Comparison of ENCODE assay signal across 17 cellular contexts in genomic region chr1:212722270-212722945, GRCh38. TPM values are rescaled to one million over a fixed set of nuclear protein-coding genes. Genes with fewer than 3 reads are reported as not detected.
DNase-seq lines count a peak whose midpoint lies in the region; ATAC-seq and TF ChIP-seq lines count a peak whose summit lies in the region.
"Had no signal": no experiment of that assay in that cellular context is flagged by ENCODE, and none has a peak within 500 bp of the region (broad histone marks: within the 10 kb centered on the region; RNA-seq: fewer than 3 reads in every experiment).

No MANE protein-coding gene starts in this region.

- H3K36me3 ChIP-seq in DND-41 (ENCODE audit: insufficient read depth, low read length) = 0 out of 2 replicates have a peak, but pooled peaks cover 8% of the 10 kb centered on the region
- H3K36me3 ChIP-seq: right atrium auricular region, transverse colon had no signal

- no peak for DNase-seq in activated CD4-positive, alpha-beta T cell treated with anti-CD3 and anti-CD28 coated beads, Interleukin-2, amount 10 ng/mL, durations not matched to agents 7 days and 5 days
- no peak for DNase-seq in activated CD4-positive, alpha-beta T cell treated with anti-CD3 and anti-CD28 coated beads, Interleukin-2, amount 50 U/mL, for 4 hours
- DNase-seq in DND-41 (no peak), dermis blood vessel endothelial cell (peak; percentile 28), posterior vena cava (ENCODE audit: low spot score) (no peak), UCSD-AML1 (lab: John Stamatoyannopoulos, UW; ENCODE audit: unreplicated experiment) (no peak)
- no peak for DNase-seq in T-helper 2 cell treated with Interferon-gamma antibody and Interleukin-4, amounts not matched to agents 5 μg/mL and 100 μg/mL, for 36 hours (ENCODE audit: low spot score)
- DNase-seq: activated CD4-positive, alpha-beta T cell treated with anti-CD3 and anti-CD28 coated beads for 48 hours; activated effector memory CD4-positive, alpha-beta T cell treated with Interleukin-2 at 50 U/mL for 16 hours; Kasumi-1; NCI-H1105 treated with DMSO at 0.1 percent for 48 hours; NCI-H82; stimulated activated naive CD4-positive, alpha-beta T cell; transverse colon had no signal

- H3K27ac ChIP-seq in DND-41 (ENCODE audit: low read length) = no peak overlapping the region
- H3K27ac ChIP-seq: right atrium auricular region, SK-N-MC, transverse colon had no signal

- H3K79me2 ChIP-seq in DND-41 (ENCODE audit: insufficient read depth, low read length) = no peaks in the 10 kb centered on the region

- ATAC-seq in DND-41 (ENCODE audit: insufficient read depth, low read depth) = 0 out of 3 replicates have a peak, but pooled peaks have one; percentile 17
- ATAC-seq in GM19467 (IDR thresholded peaks at IDR 0.05; ENCODE audit: unreplicated experiment) = no peak

- H3K27ac Mint-ChIP-seq in activated CD4-positive, alpha-beta T cell treated with anti-CD3 and anti-CD28 coated beads, Interleukin-2, amount 10 ng/mL, durations not matched to agents 7 days and 5 days = peak overlapping the region; percentile 43
- peak overlapping the region; percentile 81 for H3K27ac Mint-ChIP-seq in T-helper 2 cell treated with Interferon-gamma antibody and Interleukin-4, amounts not matched to agents 5 μg/mL and 100 μg/mL, for 36 hours

- peaks cover 10% of the 10 kb centered on the region; the same call in 1 of the 2 replicates for H3K4me1 ChIP-seq in DND-41 (ENCODE audit: insufficient read depth, low read length)
- H3K4me1 ChIP-seq: right atrium auricular region had no signal

- peaks cover 14% of the 10 kb centered on the region for H3K9me3 Mint-ChIP-seq in activated CD4-positive, alpha-beta T cell treated with anti-CD3 and anti-CD28 coated beads, Interleukin-2, amount 10 ng/mL, durations not matched to agents 7 days and 5 days
- peaks cover 9% of the 10 kb centered on the region for H3K9me3 Mint-ChIP-seq in T-helper 2 cell treated with Interferon-gamma antibody and Interleukin-4, amounts not matched to agents 5 μg/mL and 100 μg/mL, for 36 hours

- no peak overlapping the region for H3K4me3 ChIP-seq in DND-41 (ENCODE audit: low read depth in 1 of 2, low read length in 2 of 2)
- H3K4me3 ChIP-seq: right atrium auricular region, SK-N-MC, transverse colon had no signal

- POLR2A ChIA-PET in activated CD4-positive, alpha-beta T cell treated with anti-CD3 and anti-CD28 coated beads, Interleukin-2, amount 10 ng/mL, durations not matched to agents 7 days and 5 days (lab: Charles Lee) = no interaction called here

- H3K4me3 Mint-ChIP-seq in activated CD4-positive, alpha-beta T cell treated with anti-CD3 and anti-CD28 coated beads, Interleukin-2, amount 10 ng/mL, durations not matched to agents 7 days and 5 days = no peak overlapping the region
- peak overlapping the region; percentile 52 for H3K4me3 Mint-ChIP-seq in T-helper 2 cell treated with Interferon-gamma antibody and Interleukin-4, amounts not matched to agents 5 μg/mL and 100 μg/mL, for 36 hours

- no peak overlapping the region for H2AFZ ChIP-seq in DND-41 (ENCODE audit: low read depth, low read length)

- intact Hi-C loops in posterior vena cava (cut with DNase I) = no loop called here

- H3K4me2 ChIP-seq in DND-41 (ENCODE audit: insufficient read depth, low read length) = no peak overlapping the region

- TF ChIP-seq CTCF in DND-41 (IDR thresholded peaks at IDR 0.05; ENCODE audit: borderline replicate concordance, extremely low read depth, low read length, poor library complexity, severe bottlenecking) = no peak

- peaks cover 3% of the 10 kb centered on the region for H3K27me3 Mint-ChIP-seq in activated CD4-positive, alpha-beta T cell treated with anti-CD3 and anti-CD28 coated beads, Interleukin-2, amount 10 ng/mL, durations not matched to agents 7 days and 5 days
- H3K27me3 Mint-ChIP-seq in T-helper 2 cell treated with Interferon-gamma antibody and Interleukin-4, amounts not matched to agents 5 μg/mL and 100 μg/mL, for 36 hours (ENCODE audit: low read depth) = no peaks in the 10 kb centered on the region

- no peak overlapping the region for H3K9ac ChIP-seq in DND-41 (ENCODE audit: low read depth, low read length)

- CTCF ChIA-PET in activated CD4-positive, alpha-beta T cell treated with anti-CD3 and anti-CD28 coated beads, Interleukin-2, amount 10 ng/mL, durations not matched to agents 7 days and 5 days (lab: Charles Lee) = interaction anchor here (0.6 to 2.6 kb wide), 8 partner anchors 10 to 285 kb away, joined by 3 to 7 read pairs (median 4); no protein-coding TSS in a partner anchor

- peaks cover 43% of the 10 kb centered on the region for H3K4me1 Mint-ChIP-seq in activated CD4-positive, alpha-beta T cell treated with anti-CD3 and anti-CD28 coated beads, Interleukin-2, amount 10 ng/mL, durations not matched to agents 7 days and 5 days
- H3K4me1 Mint-ChIP-seq in T-helper 2 cell treated with Interferon-gamma antibody and Interleukin-4, amounts not matched to agents 5 μg/mL and 100 μg/mL, for 36 hours (ENCODE audit: low read depth) = peaks cover 49% of the 10 kb centered on the region

- H4K20me1 ChIP-seq in DND-41 (ENCODE audit: insufficient read depth, low read length) = no peaks in the 10 kb centered on the region

- H3K36me3 Mint-ChIP-seq in activated CD4-positive, alpha-beta T cell treated with anti-CD3 and anti-CD28 coated beads, Interleukin-2, amount 10 ng/mL, durations not matched to agents 7 days and 5 days (ENCODE audit: low read depth) = peaks cover 31% of the 10 kb centered on the region
- peaks cover 23% of the 10 kb centered on the region for H3K36me3 Mint-ChIP-seq in T-helper 2 cell treated with Interferon-gamma antibody and Interleukin-4, amounts not matched to agents 5 μg/mL and 100 μg/mL, for 36 hours (ENCODE audit: low read depth)

- H3K27me3 ChIP-seq in DND-41 (ENCODE audit: insufficient read depth, low read length, poor library complexity) = no peaks in the 10 kb centered on the region
- H3K27me3 ChIP-seq: right atrium auricular region had no signal

- peaks cover 3% of the 10 kb centered on the region for H3K9me3 ChIP-seq in DND-41 (ENCODE audit: insufficient read depth, low read length, severe bottlenecking)
- H3K9me3 ChIP-seq: right atrium auricular region, transverse colon had no signal

RNA-seq across cellular contexts. Expression of gene BATF3, which starts 22.8 kb away (rescaled TPM):
- 10 to 100 TPM; 12.5 to 14.0 TPM for total RNA-seq in activated CD4-positive, alpha-beta T cell treated with anti-CD3 and anti-CD28 coated beads, Interleukin-2, amount 10 ng/mL, durations not matched to agents 7 days and 5 days
- total RNA-seq in dermis blood vessel endothelial cell (1.7 and 2.4 TPM in 2 replicates), posterior vena cava (10 to 100 TPM; 10.8 to 20.1 TPM)
